8 cellular contexts compared by ENCODE assay signal in genomic region chr14:68806526-68807147, GRCh38. TPM values are rescaled to one million over a fixed set of nuclear protein-coding genes. Genes with fewer than 3 reads are reported as not detected.
A peak's percentile ranks its signal among the peaks of the same experiment; 100 is the strongest.
DNase-seq lines count a peak whose midpoint lies in the region; ATAC-seq and TF ChIP-seq lines count a peak whose summit lies in the region.

No MANE protein-coding gene starts in this region.

- H2AFZ ChIP-seq in GM23248, result peak overlapping the region; percentile 74

- WGBS in GM23248 (ENCODE audit: low coverage in 1 of 2, low lambda C conversion rate in 2 of 2, missing lambda C conversion rate in 2 of 2), 2 experiments, result 63 to 68% methylated on average over 4 of the region's 4 CpGs
- 53 to 72% (median 57%) methylated on average over 4 of the region's 4 CpGs for whole genome bisulfite sequencing in stomach, 5 donors

- H3K4me3 Mint-ChIP-seq in activated B cell treated with CpG ODN at 0.5 μM for 24 hours, result peak overlapping the region; percentile 71

- H3K9me3 Mint-ChIP-seq in activated B cell treated with CpG ODN at 0.5 μM for 24 hours, result peaks cover 4% of the 10 kb centered on the region

- no peaks in the 10 kb centered on the region for H3K27me3 ChIP-seq in GM23248 (replicated peaks; ENCODE audit: insufficient read depth)
- H3K27me3 ChIP-seq in stomach, result no peaks in the 10 kb centered on the region
- no peaks in the 10 kb centered on the region for H3K27me3 ChIP-seq in HAP-1 (ENCODE audit: low read depth)

- peaks cover 9% of the 10 kb centered on the region for H3F3A ChIP-seq in GM23248 (ENCODE audit: insufficient read depth)

- TF ChIP-seq CTCF in activated B cell treated with CpG ODN at 0.5 μM for 24 hours (IDR thresholded peaks at IDR 0.05) (no peak), stomach (IDR thresholded peaks at IDR 0.05) (no peak)

- DNase-seq in GM23248, result no peak
- DNase-seq in activated B cell treated with CpG ODN at 0.5 μM for 24 hours, result no peak
- no peak for DNase-seq in left colon
- DNase-seq in stomach, result peak; percentile 24
- DNase-seq in NOMO-1 (lab: John Stamatoyannopoulos, UW; ENCODE audit: unreplicated experiment in 2 of 2), result no peak
- DNase-seq in stimulated activated CD4-positive, alpha-beta T cell treated with anti-CD3 and anti-CD28 coated beads, Interleukin-12 subunit alpha, Interleukin-12 subunit beta, amount 100 ng/mL, for 4 hours, result no peak
- DNase-seq in HAP-1 (ENCODE audit: low spot score in 2 of 2), result no peak

- H3K4me2 ChIP-seq in GM23248 (ENCODE audit: unreplicated experiment), result peak overlapping the region; percentile 59

- H3K79me2 ChIP-seq in GM23248 (ENCODE audit: insufficient read depth), result 0 out of 2 replicates have a peak, but pooled peaks cover 3% of the 10 kb centered on the region

- in situ Hi-C loops in GM23248 (cut with MboI) (no loop called here), HAP-1 (cut with MboI; ENCODE audit: low sequenced_read_pairs) (no loop called here)

- no peaks in the 10 kb centered on the region for H3K36me3 ChIP-seq in GM23248 (ENCODE audit: low read depth)
- H3K36me3 ChIP-seq in stomach, result no peaks in the 10 kb centered on the region
- no peaks in the 10 kb centered on the region for H3K36me3 ChIP-seq in HAP-1 (replicated peaks)

- H3K9me3 ChIP-seq in GM23248 (ENCODE audit: low read depth) (no peaks in the 10 kb centered on the region), stomach (peaks cover 0 to 9% (median 1%) of the 10 kb centered on the region in 4 donors), HAP-1 (peaks cover 3% of the 10 kb centered on the region; the same call in 1 of the 2 replicates)

- intact Hi-C loops in activated B cell treated with CpG ODN at 0.5 μM for 24 hours (cut with micrococcal nuclease) (loop anchor here (1.0 kb wide), 2 partner anchors 8 to 10 kb away; no protein-coding TSS in a partner anchor), left colon (cut with DNase I, micrococcal nuclease) (no loop called here), stomach (cut with DNase I; ENCODE audit: low total_unique reads) (no loop called here)

- POLR2A ChIA-PET in activated B cell treated with CpG ODN at 0.5 μM for 24 hours (lab: Charles Lee), result interaction anchor here (0.6 to 23.4 kb wide), 23 partner anchors 9 to 557 kb away, joined by 3 to 2953 read pairs (median 5); partner anchors contain the start of gene ZFP36L1

- H4K20me1 ChIP-seq in GM23248 (ENCODE audit: insufficient read depth), result no peaks in the 10 kb centered on the region

- TF ChIP-seq POLR2A in stomach (IDR thresholded peaks at IDR 0.05), result no peak

- ATAC-seq in activated B cell treated with CpG ODN at 0.5 μM for 24 hours (ENCODE audit: low read depth) (peak; percentile 93), left colon (peak; percentile 73), GM19328 (IDR thresholded peaks at IDR 0.05; ENCODE audit: unreplicated experiment) (no peak)

- no peaks in the 10 kb centered on the region for H3K27me3 Mint-ChIP-seq in activated B cell treated with CpG ODN at 0.5 μM for 24 hours

- H3K4me1 Mint-ChIP-seq in activated B cell treated with CpG ODN at 0.5 μM for 24 hours, result peaks cover 81% of the 10 kb centered on the region

- peaks cover 17% of the 10 kb centered on the region for H3K4me1 ChIP-seq in GM23248 (ENCODE audit: insufficient read depth)
- peaks cover 25 to 52% (median 35%) of the 10 kb centered on the region in 4 donors for H3K4me1 ChIP-seq in stomach
- no peaks in the 10 kb centered on the region for H3K4me1 ChIP-seq in HAP-1

- H3K36me3 Mint-ChIP-seq in activated B cell treated with CpG ODN at 0.5 μM for 24 hours (ENCODE audit: low read depth), result peaks cover 11% of the 10 kb centered on the region

- peak overlapping the region; percentile 98 for H3K27ac Mint-ChIP-seq in activated B cell treated with CpG ODN at 0.5 μM for 24 hours

- CTCF ChIA-PET in activated B cell treated with CpG ODN at 0.5 μM for 24 hours (lab: Charles Lee), result interaction anchor here (1.1 to 2.2 kb wide), 4 partner anchors 10 to 17 kb away, joined by 4 to 13 read pairs (median 7); partner anchors contain the start of gene ZFP36L1

- TF ChIP-seq EP300 in stomach (IDR thresholded peaks at IDR 0.05), result no peak

- H3K4me3 ChIP-seq in GM23248 (peak overlapping the region; percentile 26; the same call in 1 of the 2 replicates), stomach (no peak overlapping the region), HAP-1 (no peak overlapping the region)

- no peaks in the 10 kb centered on the region for H3K9me2 ChIP-seq in GM23248 (ENCODE audit: insufficient read depth)

- peak overlapping the region; percentile 69 for H3K9ac ChIP-seq in GM23248

- peak overlapping the region; percentile 82 for H3K27ac ChIP-seq in GM23248
- H3K27ac ChIP-seq in stomach, result peak overlapping the region; percentile 65 to 87 (median 83)

RNA-seq across cellular contexts. Expression of gene ZFP36L1, which starts 13.8 kb away (rescaled TPM):
- 88.0 and 92.9 TPM in 2 replicates for total RNA-seq in GM23248 (2014; rRNA removed; shearing (Covaris generic))
- 599 and 620 TPM in 2 replicates for polyA plus RNA-seq in GM23248 (2016; fragmentation: Nextera tagmentation; extraction: Ambion mirVana)
- 814 and 884 TPM in 2 replicates for total RNA-seq in activated B cell treated with CpG ODN at 0.5 μM for 24 hours
- 100 to 1,000 TPM in 1 of 2 donors, 10 to 100 TPM in 1; 79.2 to 127 TPM for total RNA-seq in left colon
- total RNA-seq in stomach, result 100 to 1,000 TPM in 4 of 5 donors, 10 to 100 TPM in 1; 44.4 to 655 (median 255) TPM
- polyA plus RNA-seq in stomach, result 10 to 100 TPM; 64.0 to 80.1 (median 70.4) TPM
